Comparison of ENCODE assay signal across 8 cellular contexts in the genomic region with DNA sequence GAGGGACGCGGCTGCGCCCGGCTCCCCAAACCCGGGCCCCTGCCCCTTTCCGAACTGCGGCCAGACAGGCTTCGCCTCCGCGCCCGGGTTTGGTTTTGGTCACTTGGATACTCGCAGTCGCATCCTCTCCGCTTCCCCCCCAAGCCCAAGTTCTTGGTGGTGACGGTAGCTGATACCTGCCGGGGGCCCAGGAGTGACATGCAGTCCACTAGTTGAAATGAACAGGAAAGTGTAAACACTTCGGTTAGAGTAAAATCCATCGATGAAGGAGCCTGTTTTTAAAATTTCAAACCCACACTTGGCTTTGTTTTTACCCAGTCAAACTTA. TPM values are rescaled to one million over a fixed set of nuclear protein-coding genes. Genes with fewer than 3 reads are reported as not detected.
DNase-seq lines count a peak whose midpoint lies in the region; ATAC-seq and TF ChIP-seq lines count a peak whose summit lies in the region.

No MANE protein-coding gene starts in this region.

- no peak for DNase-seq in activated naive CD4-positive, alpha-beta T cell treated with anti-CD3 and anti-CD28 coated beads, Interleukin-2, amount 10 ng/mL, durations not matched to agents 7 days and 5 days
- no peak for DNase-seq in activated naive CD4-positive, alpha-beta T cell treated with anti-CD3 and anti-CD28 coated beads, Interleukin-2, amount 50 U/mL, for 16 hours
- no peak for DNase-seq in LNCaP clone FGC (ENCODE audit: low read depth)
- no peak for DNase-seq in colonic mucosa
- no peak for DNase-seq in uterus
- DNase-seq in DMS53 (lab: John Stamatoyannopoulos, UW): no peak

- no peaks in the 10 kb centered on the region for H3K27me3 ChIP-seq in colonic mucosa
- H3K27me3 ChIP-seq in mucosa of rectum (ENCODE audit: control insufficient read depth in 2 of 2, insufficient read depth in 2 of 2, low read length in 2 of 2): no peaks in the 10 kb centered on the region
- no peaks in the 10 kb centered on the region for H3K27me3 ChIP-seq in uterus

- H3K9ac ChIP-seq in colonic mucosa (ENCODE audit: low read depth in 2 of 2, low read length in 2 of 2) (peak overlapping the region; percentile 70 to 91), mucosa of rectum (ENCODE audit: low read depth in 1 of 2, low read length in 2 of 2) (peak overlapping the region in 1 of 2 donors; percentile 79)

- TF ChIP-seq POLR2A in uterus (IDR thresholded peaks at IDR 0.05): no peak

- TF ChIP-seq CTCF in LNCaP clone FGC (IDR thresholded peaks at IDR 0.05; ENCODE audit: control insufficient read depth, extremely low read depth, insufficient read depth): no peak
- no peak for TF ChIP-seq CTCF in colonic mucosa (IDR thresholded peaks at IDR 0.05)
- no peak for TF ChIP-seq CTCF in uterus (IDR thresholded peaks at IDR 0.05)

- peaks cover 2% of the 10 kb centered on the region for H3K36me3 Mint-ChIP-seq in activated naive CD4-positive, alpha-beta T cell treated with anti-CD3 and anti-CD28 coated beads, Interleukin-2, amount 10 ng/mL, durations not matched to agents 7 days and 5 days

- peak overlapping the region; percentile 58 for H3K4me3 Mint-ChIP-seq in activated naive CD4-positive, alpha-beta T cell treated with anti-CD3 and anti-CD28 coated beads, Interleukin-2, amount 10 ng/mL, durations not matched to agents 7 days and 5 days

- H3K9me3 Mint-ChIP-seq in activated naive CD4-positive, alpha-beta T cell treated with anti-CD3 and anti-CD28 coated beads, Interleukin-2, amount 10 ng/mL, durations not matched to agents 7 days and 5 days: peaks cover 2% of the 10 kb centered on the region

- ATAC-seq in GM21825 (IDR thresholded peaks at IDR 0.05; ENCODE audit: unreplicated experiment): no peak

- no peak overlapping the region for H3K27ac Mint-ChIP-seq in activated naive CD4-positive, alpha-beta T cell treated with anti-CD3 and anti-CD28 coated beads, Interleukin-2, amount 10 ng/mL, durations not matched to agents 7 days and 5 days

- CTCF ChIA-PET in activated naive CD4-positive, alpha-beta T cell treated with anti-CD3 and anti-CD28 coated beads, Interleukin-2, amount 10 ng/mL, durations not matched to agents 7 days and 5 days (lab: Charles Lee): no interaction called here

- peaks cover 12% of the 10 kb centered on the region for H3K4me1 Mint-ChIP-seq in activated naive CD4-positive, alpha-beta T cell treated with anti-CD3 and anti-CD28 coated beads, Interleukin-2, amount 10 ng/mL, durations not matched to agents 7 days and 5 days

- intact Hi-C loops in colonic mucosa (cut with DNase I): no loop called here
- intact Hi-C loops in uterus (cut with DNase I; ENCODE audit: low total_unique reads): no loop called here

- H3K9me3 ChIP-seq in colonic mucosa (no peaks in the 10 kb centered on the region), mucosa of rectum (ENCODE audit: control insufficient read depth in 2 of 2, low read length in 2 of 2) (no peaks in the 10 kb centered on the region), uterus (no peaks in the 10 kb centered on the region)

- peaks cover 28% of the 10 kb centered on the region for H3K27me3 Mint-ChIP-seq in activated naive CD4-positive, alpha-beta T cell treated with anti-CD3 and anti-CD28 coated beads, Interleukin-2, amount 10 ng/mL, durations not matched to agents 7 days and 5 days

- H3K4me3 ChIP-seq in LNCaP clone FGC (ENCODE audit: low read depth, low read length): peak overlapping the region; percentile 90
- peak overlapping the region; percentile 81 for H3K4me3 ChIP-seq in colonic mucosa
- peak overlapping the region; percentile 83 to 84 for H3K4me3 ChIP-seq in mucosa of rectum (ENCODE audit: low read length in 2 of 2)
- peak overlapping the region; percentile 91 to 93 for H3K4me3 ChIP-seq in uterus

- no peaks in the 10 kb centered on the region for H3K36me3 ChIP-seq in colonic mucosa
- no peaks in the 10 kb centered on the region for H3K36me3 ChIP-seq in mucosa of rectum (ENCODE audit: control insufficient read depth in 2 of 2, insufficient read depth in 2 of 2, low read length in 2 of 2)
- no peaks in the 10 kb centered on the region for H3K36me3 ChIP-seq in uterus

- H3K27ac ChIP-seq in colonic mucosa (peak overlapping the region; percentile 54), mucosa of rectum (ENCODE audit: low read depth in 2 of 2, low read length in 2 of 2) (peak overlapping the region; percentile 73 to 74), uterus (peak overlapping the region; percentile 93)

- H3K4me1 ChIP-seq in colonic mucosa (no peaks in the 10 kb centered on the region), mucosa of rectum (ENCODE audit: control insufficient read depth in 2 of 2, insufficient read depth in 2 of 2, low read length in 2 of 2) (peaks cover 2 to 4% of the 10 kb centered on the region in 2 donors), uterus (peaks cover 0 to 3% of the 10 kb centered on the region in 2 donors)

RNA-seq across cellular contexts. Expression of gene CNTLN, which starts 0.7 kb away (rescaled TPM):
- 1 to 10 TPM; 2.4 to 2.6 TPM for total RNA-seq in colonic mucosa
- total RNA-seq in uterus: 10 to 100 TPM; 11.3 to 41.7 (median 18.9) TPM
